28 cellular contexts compared by ENCODE assay signal in genomic region chr2:199951023-199951422, GRCh38.
"Had no signal": no experiment of that assay in that cellular context is flagged by ENCODE, and none has a peak within 500 bp of the region (broad histone marks: within the 10 kb centered on the region; RNA-seq: fewer than 3 reads in every experiment).

No MANE protein-coding gene starts in this region.

- H3K36me3 ChIP-seq: colonic mucosa, thoracic aorta had no signal

- H3K4me3 ChIP-seq: adrenal gland, body of pancreas, colonic mucosa, esophagus squamous epithelium, heart right ventricle, left lung, lower lobe of right lung, thoracic aorta had no signal

- H3K4me3 Mint-ChIP-seq: activated naive CD4-positive, alpha-beta T cell treated with anti-CD3 and anti-CD28 coated beads for 36 hours; activated naive CD8-positive, alpha-beta T cell treated with anti-CD3 and anti-CD28 coated beads for 36 hours; naive thymus-derived CD8-positive, alpha-beta T cell; stimulated activated naive CD8-positive, alpha-beta T cell treated with anti-CD3 and anti-CD28 coated beads, Interleukin-15, Interleukin-2, amounts not matched to agents 100 ng/mL and 50 ng/mL, for 24 hours had no signal

- H3K27me3 Mint-ChIP-seq: activated naive CD8-positive, alpha-beta T cell treated with anti-CD3 and anti-CD28 coated beads for 36 hours; naive thymus-derived CD8-positive, alpha-beta T cell; stimulated activated naive CD8-positive, alpha-beta T cell treated with anti-CD3 and anti-CD28 coated beads, Interleukin-15, Interleukin-2, amounts not matched to agents 100 ng/mL and 50 ng/mL, for 24 hours had no signal

- H3K27ac ChIP-seq: adrenal gland, body of pancreas, colonic mucosa, epithelial cell of prostate, esophagus squamous epithelium, heart right ventricle, left lung, lower lobe of right lung, thoracic aorta had no signal

- H3K4me1 ChIP-seq: colonic mucosa had no signal

- ATAC-seq: body of pancreas; heart right ventricle; left lung; lower lobe of right lung; naive thymus-derived CD8-positive, alpha-beta T cell; right cardiac atrium had no signal

- FAIRE-seq: endometrium, urothelium cell line had no signal

- H3K9me3 Mint-ChIP-seq: activated naive CD4-positive, alpha-beta T cell treated with anti-CD3 and anti-CD28 coated beads for 36 hours; activated naive CD8-positive, alpha-beta T cell treated with anti-CD3 and anti-CD28 coated beads for 36 hours; naive thymus-derived CD8-positive, alpha-beta T cell; stimulated activated naive CD8-positive, alpha-beta T cell treated with anti-CD3 and anti-CD28 coated beads, Interleukin-15, Interleukin-2, amounts not matched to agents 100 ng/mL and 50 ng/mL, for 24 hours; T-helper 1 cell treated with Interleukin-12 subunit alpha and Interleukin-12 subunit beta and Interleukin-4 antibody, amounts not matched to agents 30 μg/mL and 1 μg/mL, for 36 hours had no signal

- H3K9me3 ChIP-seq: adrenal gland, body of pancreas, colonic mucosa, esophagus squamous epithelium, heart right ventricle, left lung, lower lobe of right lung, thoracic aorta had no signal

- DNase-seq: activated CD4-positive, alpha-beta T cell treated with anti-CD3 and anti-CD28 coated beads, Interleukin-2, amount 50 U/mL, for 1 hour; activated CD4-positive, CD25-positive, alpha-beta regulatory T cell treated with anti-CD3 and anti-CD28 coated beads, Interleukin-2, amount 50 U/mL, for 72 hours; activated effector memory CD4-positive, alpha-beta T cell treated with anti-CD3 and anti-CD28 coated beads, Interleukin-2, amount 50 U/mL, for 16 hours; activated naive CD4-positive, alpha-beta T cell treated with anti-CD3 and anti-CD28 coated beads for 36 hours; activated naive CD8-positive, alpha-beta T cell treated with anti-CD3 and anti-CD28 coated beads for 36 hours; activated T-cell treated with anti-CD3 and anti-CD28 coated beads, Interleukin-2, amount 50 U/mL, for 48 hours; adrenal gland; aorta; body of pancreas; colonic mucosa; effector CD8-positive, alpha-beta T cell; esophagus squamous epithelium; foreskin melanocyte; heart right ventricle; left lung; lower lobe of right lung; mesenchymal stem cell; naive thymus-derived CD8-positive, alpha-beta T cell; right cardiac atrium; stimulated activated CD4-positive, alpha-beta T cell treated with anti-CD3 and anti-CD28 coated beads, Interleukin-4, amount 100 ng/mL, for 1 hour; T1000; trophoblast cell had no signal

- H3K27ac Mint-ChIP-seq: activated naive CD4-positive, alpha-beta T cell treated with anti-CD3 and anti-CD28 coated beads for 36 hours; activated naive CD8-positive, alpha-beta T cell treated with anti-CD3 and anti-CD28 coated beads for 36 hours; stimulated activated naive CD8-positive, alpha-beta T cell treated with anti-CD3 and anti-CD28 coated beads, Interleukin-15, Interleukin-2, amounts not matched to agents 100 ng/mL and 50 ng/mL, for 24 hours had no signal

- H3K27me3 ChIP-seq: adrenal gland, body of pancreas, colonic mucosa, esophagus squamous epithelium, heart right ventricle, left lung had no signal
